ENCODE assay signal across 15 cellular contexts in the genomic region with DNA sequence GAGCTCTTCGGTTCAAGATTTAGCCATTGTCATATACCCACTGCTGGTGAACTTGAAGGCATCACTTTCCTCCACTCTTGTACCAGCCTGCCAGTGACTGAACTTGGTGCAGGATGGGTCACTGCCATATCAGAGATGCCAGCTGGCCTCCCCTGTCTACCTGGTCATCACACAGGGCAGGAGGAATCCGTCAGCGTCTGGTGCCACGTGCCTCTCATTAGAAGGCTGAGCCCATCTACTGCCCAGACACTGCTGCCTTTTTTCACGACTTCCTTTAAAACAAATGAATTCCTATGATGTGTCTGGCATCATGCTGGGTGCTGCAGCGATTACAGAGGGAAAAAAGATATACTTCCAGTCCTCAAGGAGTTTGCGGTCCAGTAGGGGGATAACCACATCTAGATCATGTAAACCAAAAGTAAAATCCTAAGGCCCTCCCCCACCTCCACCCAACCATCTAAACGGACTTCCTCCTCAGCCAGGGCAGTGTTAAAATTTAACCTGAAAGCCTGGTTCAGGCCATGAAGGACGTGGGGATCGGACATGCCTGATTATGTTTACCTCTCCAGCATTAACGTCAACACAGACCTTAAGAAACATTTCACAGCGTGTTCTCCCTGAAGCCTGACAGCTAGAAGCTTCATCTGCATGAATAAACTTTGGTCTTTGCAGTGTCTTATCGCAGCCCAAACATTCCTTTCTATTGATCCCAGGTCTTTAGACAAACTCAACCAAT. TPM values are rescaled to one million over a fixed set of nuclear protein-coding genes. Genes with fewer than 3 reads are reported as not detected.
DNase-seq lines count a peak whose midpoint lies in the region; ATAC-seq and TF ChIP-seq lines count a peak whose summit lies in the region.
"Had no signal": no experiment of that assay in that cellular context is flagged by ENCODE, and none has a peak within 500 bp of the region (broad histone marks: within the 10 kb centered on the region; RNA-seq: fewer than 3 reads in every experiment).

No MANE protein-coding gene starts in this region.

- no peak overlapping the region for H2AFZ ChIP-seq in mesenchymal stem cell (ENCODE audit: low read depth, low read length)

- H3K4ac ChIP-seq in mesenchymal stem cell (ENCODE audit: low read depth in 1 of 2, low read length in 2 of 2): no peak overlapping the region

- peak; percentile 27 for DNase-seq in HK-2 (ENCODE audit: unreplicated experiment)
- peak; percentile 78 for DNase-seq in colonic mucosa
- no peak for DNase-seq in mesenchymal stem cell
- DNase-seq in upper lobe of right lung: peak; percentile 33
- no peak for DNase-seq in effector CD8-positive, alpha-beta T cell (lab: John Stamatoyannopoulos, UW)
- DNase-seq in C1 segment of cervical spinal cord (lab: John Stamatoyannopoulos, UW): no peak
- DNase-seq: dermis blood vessel endothelial cell, DND-41, NCI-H146, NCI-H2227 treated with DMSO at 0.1 percent for 48 hours, RPMI8226 had no signal

- no peak overlapping the region for H2BK15ac ChIP-seq in mesenchymal stem cell (ENCODE audit: low read depth, poor library complexity, severe bottlenecking)

- TF ChIP-seq CTCF in colonic mucosa (IDR thresholded peaks at IDR 0.05): no peak
- no peak for TF ChIP-seq CTCF in upper lobe of right lung (IDR thresholded peaks at IDR 0.05)

- no peak overlapping the region for H2BK120ac ChIP-seq in mesenchymal stem cell (ENCODE audit: low read depth, low read length)

- H3K18ac ChIP-seq in mesenchymal stem cell (ENCODE audit: low read depth in 1 of 2, low read length in 2 of 2): no peak overlapping the region

- ATAC-seq in upper lobe of right lung (peak; percentile 57), GM18907 (IDR thresholded peaks at IDR 0.05; ENCODE audit: unreplicated experiment) (no peak)
- ATAC-seq: esophagus mucosa had no signal

- 78% methylated on average over 13 of the region's 13 CpGs for WGBS in mesenchymal stem cell

- peak overlapping the region; percentile 49 for H3K4me2 ChIP-seq in mesenchymal stem cell (ENCODE audit: low read length, poor library complexity, severe bottlenecking)

- H2AK5ac ChIP-seq in mesenchymal stem cell (ENCODE audit: low read length, severe bottlenecking): no peak overlapping the region

- H4K8ac ChIP-seq in mesenchymal stem cell (ENCODE audit: low read length): no peak overlapping the region

- H3K9me3 ChIP-seq in colonic mucosa: no peaks in the 10 kb centered on the region
- no peaks in the 10 kb centered on the region for H3K9me3 ChIP-seq in mesenchymal stem cell (ENCODE audit: control insufficient read depth, low read length)
- no peaks in the 10 kb centered on the region for H3K9me3 ChIP-seq in upper lobe of right lung
- H3K9me3 ChIP-seq: thoracic aorta had no signal

- H2BK5ac ChIP-seq in mesenchymal stem cell (ENCODE audit: low read depth, low read length, poor library complexity, severe bottlenecking): no peak overlapping the region

- no peak overlapping the region for H2BK12ac ChIP-seq in mesenchymal stem cell (ENCODE audit: low read length in 2 of 2)

- H3K14ac ChIP-seq in mesenchymal stem cell (ENCODE audit: low read length in 2 of 2): no peak overlapping the region

- H3K4me1 ChIP-seq in colonic mucosa: no peaks in the 10 kb centered on the region
- H3K4me1 ChIP-seq in mesenchymal stem cell (ENCODE audit: control insufficient read depth, insufficient read depth, low read depth, low read length): peaks cover 10% of the 10 kb centered on the region
- peaks cover 4% of the 10 kb centered on the region for H3K4me1 ChIP-seq in upper lobe of right lung

- H4K91ac ChIP-seq in mesenchymal stem cell (ENCODE audit: low read length): no peak overlapping the region

- H3K27me3 ChIP-seq in colonic mucosa: no peaks in the 10 kb centered on the region
- peaks cover 43 to 86% of the 10 kb centered on the region in 2 experiments for H3K27me3 ChIP-seq in mesenchymal stem cell (ENCODE audit: control insufficient read depth in 1 of 2, insufficient read depth in 1 of 2, low read length in 2 of 2)
- H3K27me3 ChIP-seq in upper lobe of right lung: peaks cover 11% of the 10 kb centered on the region

- H3K9ac ChIP-seq in colonic mucosa (ENCODE audit: low read depth in 2 of 2, low read length in 2 of 2) (no peak overlapping the region), mesenchymal stem cell (ENCODE audit: low read length) (no peak overlapping the region)

- no peaks in the 10 kb centered on the region for H3K79me1 ChIP-seq in mesenchymal stem cell (replicated peaks; ENCODE audit: low read length, poor library complexity, severe bottlenecking)

- intact Hi-C loops in colonic mucosa (cut with DNase I): no loop called here
- intact Hi-C loops in upper lobe of right lung (cut with DNase I): no loop called here

- no peak overlapping the region for H3K23ac ChIP-seq in mesenchymal stem cell (ENCODE audit: low read length in 2 of 2)

- no peak overlapping the region for H3K4me3 ChIP-seq in colonic mucosa
- no peak overlapping the region for H3K4me3 ChIP-seq in mesenchymal stem cell (ENCODE audit: insufficient read depth in 1 of 2, low read depth in 1 of 2, low read length in 2 of 2)
- H3K4me3 ChIP-seq in upper lobe of right lung: no peak overlapping the region
- H3K4me3 ChIP-seq: skin epidermis, thoracic aorta had no signal

- H3K36me3 ChIP-seq in colonic mucosa (no peaks in the 10 kb centered on the region), mesenchymal stem cell (ENCODE audit: control insufficient read depth in 1 of 2, insufficient read depth in 2 of 2, low read depth in 1 of 2, low read length in 2 of 2) (no peaks in the 10 kb centered on the region), upper lobe of right lung (no peaks in the 10 kb centered on the region)
- H3K36me3 ChIP-seq: thoracic aorta had no signal

- H3K27ac ChIP-seq in colonic mucosa (no peak overlapping the region), mesenchymal stem cell (ENCODE audit: low read length, poor library complexity, severe bottlenecking) (no peak overlapping the region), upper lobe of right lung (no peak overlapping the region)
- H3K27ac ChIP-seq: skin epidermis, thoracic aorta had no signal

RNA-seq across cellular contexts. Expression of gene PDE9A, which starts 29.2 kb away (rescaled TPM):
- total RNA-seq in colonic mucosa: 10 to 100 TPM; 37.5 to 56.0 TPM
- polyA plus RNA-seq in mesenchymal stem cell (2013, experiment 1 of 2): 24.7 TPM
- 24.2 TPM for polyA plus RNA-seq in mesenchymal stem cell (2013, experiment 2 of 2)
- 15.3 TPM for total RNA-seq in upper lobe of right lung

Comparison
In these comparisons a context has a peak if more than half of its experiments do, and no peak if none do; other contexts are left out.
1. DNase-seq: peak in HK-2 (single experiment), colonic mucosa (single experiment) and upper lobe of right lung (single experiment); none in mesenchymal stem cell (single experiment), effector CD8-positive, alpha-beta T cell (single experiment) and C1 segment of cervical spinal cord (0 of 14).